1 cellular context compared by ENCODE assay signal in genomic region chr3:197008436-197009209, GRCh38.
TF ChIP-seq lines count a peak whose summit lies in the region.

No MANE protein-coding gene starts in this region.

TF ChIP-seq in K562, 482 proteins besides CTCF, POLR2A, EP300 and RAD21:
- TF ChIP-seq RBBP5 (IDR thresholded peaks at IDR 0.05; ENCODE audit: borderline replicate concordance, insufficient read depth, low read length, poor library complexity, severe bottlenecking) (no peak), TAF15 (IDR thresholded peaks at IDR 0.05; ENCODE audit: low read depth, low read length) (no peak), ZNF551 (CRISPR knock-in tag; IDR thresholded peaks at IDR 0.05) (no peak), POLR2G (IDR thresholded peaks at IDR 0.05; ENCODE audit: low read depth, low read length) (0 out of 2 replicates have a peak, but pooled peaks have one; percentile 13), ZNF75A (CRISPR knock-in tag; IDR thresholded peaks at IDR 0.05) (no peak), DPF2 (IDR thresholded peaks at IDR 0.05) (no peak)
